20 cellular contexts compared by ENCODE assay signal in the genomic region with DNA sequence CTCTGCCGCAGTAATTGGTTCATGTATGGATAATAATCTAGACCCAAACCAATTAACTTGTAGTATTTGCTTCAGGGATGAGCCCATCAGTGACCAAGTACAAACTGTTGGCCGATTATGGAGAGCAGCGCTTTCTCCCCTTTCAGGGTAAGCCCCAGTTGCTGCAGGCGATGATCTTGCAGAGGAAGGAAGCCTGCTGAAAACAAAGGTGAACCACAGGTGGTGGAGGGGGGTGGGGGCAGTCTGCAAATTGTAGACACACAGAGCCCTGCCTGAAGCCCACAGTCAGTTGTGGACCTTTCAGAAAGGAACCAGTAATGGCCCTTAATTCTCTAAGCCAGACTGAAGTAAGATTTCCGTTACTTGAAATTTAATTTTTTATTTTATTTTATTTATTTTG.
DNase-seq lines count a peak whose midpoint lies in the region.
"Had no signal": no experiment of that assay in that cellular context is flagged by ENCODE, and none has a peak within 500 bp of the region (broad histone marks: within the 10 kb centered on the region; RNA-seq: fewer than 3 reads in every experiment).

No MANE protein-coding gene starts in this region.

- H3K4me3 ChIP-seq in H7 (ENCODE audit: insufficient read depth, low read depth, low read length) = no peak overlapping the region
- H3K4me3 ChIP-seq: ascending aorta, prostate gland, thyroid gland had no signal

- DNase-seq in ELF-1 (ENCODE audit: low read depth, low spot score) = peak; percentile 95
- peak; percentile 88 for DNase-seq in H7
- DNase-seq in NCI-H82 (lab: John Stamatoyannopoulos, UW) = peak; percentile 92
- DNase-seq in iPS-NIHi11 (ENCODE audit: low spot score) = peak; percentile 88
- DNase-seq in G401 (ENCODE audit: low spot score) = no peak
- DNase-seq in activated effector memory CD4-positive, alpha-beta T cell treated with Interleukin-2 at 50 U/mL for 16 hours = no peak
- no peak for DNase-seq in HPDE6-E6E7 (ENCODE audit: extremely low spot score)
- DNase-seq: activated CD4-positive, alpha-beta T cell treated with anti-CD3 and anti-CD28 coated beads for 36 hours; activated T-cell treated with anti-CD3 and anti-CD28 coated beads, Interleukin-2, amount 50 U/mL, for 48 hours; caudate nucleus; EL; HFFc6; hypothalamus; NCI-H1694 treated with DMSO at 0.1 percent for 48 hours; NCI-H446 treated with DMSO at 0.1 percent for 48 hours; NK-92 treated with Interleukin-12 subunit alpha and Interleukin-12 subunit beta, amount 100 ng/mL, for 24 hours; stimulated activated naive CD8-positive, alpha-beta T cell treated with anti-CD3 and anti-CD28 coated beads, Interleukin-15, amount 100 ng/mL, for 72 hours; thyroid gland had no signal

- in situ Hi-C loops in G401 (cut with HindIII; ENCODE audit: low sequenced_read_pairs) = no loop called here

- no peaks in the 10 kb centered on the region for H3K27me3 ChIP-seq in H7 (ENCODE audit: control insufficient read depth, insufficient read depth, low read length)
- H3K27me3 ChIP-seq: ascending aorta, thyroid gland had no signal

- no peaks in the 10 kb centered on the region for H3K36me3 ChIP-seq in H7 (replicated peaks; ENCODE audit: control insufficient read depth, insufficient read depth, low read length)
- H3K36me3 ChIP-seq: ascending aorta, prostate gland, thyroid gland had no signal

Comparison
In these comparisons a context has a peak if more than half of its experiments do, and no peak if none do; other contexts are left out.
1. DNase-seq: peak in ELF-1 (single experiment), H7 (single experiment), NCI-H82 (single experiment) and iPS-NIHi11 (single experiment); none in G401 (single experiment), activated effector memory CD4-positive, alpha-beta T cell treated with Interleukin-2 at 50 U/mL for 16 hours (single experiment) and HPDE6-E6E7 (single experiment).